8 cellular contexts compared by ENCODE assay signal in genomic region chr4:37682701-37683401, GRCh38. TPM values are rescaled to one million over a fixed set of nuclear protein-coding genes. Genes with fewer than 3 reads are reported as not detected.
DNase-seq lines count a peak whose midpoint lies in the region; ATAC-seq and FAIRE-seq lines count a peak whose summit lies in the region.

No MANE protein-coding gene starts in this region.

- H3K4me1 Mint-ChIP-seq in central memory CD8-positive, alpha-beta T cell: peaks cover 45% of the 10 kb centered on the region

- H3K36me3 Mint-ChIP-seq in central memory CD8-positive, alpha-beta T cell (ENCODE audit: insufficient read depth): peaks cover 22% of the 10 kb centered on the region

- H3K27ac Mint-ChIP-seq in central memory CD8-positive, alpha-beta T cell (ENCODE audit: low read depth): peak overlapping the region; percentile 61

- DNase-seq in A172 (ENCODE audit: low spot score) (peak; percentile 38), GM19239 (ENCODE audit: insufficient read length, low spot score) (no peak), HT-29 (ENCODE audit: low spot score) (peak; percentile 73), NCI-H1694 treated with DMSO at 0.1 percent for 48 hours (lab: John Stamatoyannopoulos, UW) (no peak), OCI-M2 (lab: John Stamatoyannopoulos, UW; ENCODE audit: unreplicated experiment) (no peak), islet precursor cell (no peak)
- DNase-seq in central memory CD8-positive, alpha-beta T cell (ENCODE audit: low spot score in 2 of 2): no peak

- no peaks in the 10 kb centered on the region for H3K27me3 Mint-ChIP-seq in central memory CD8-positive, alpha-beta T cell

- ATAC-seq in central memory CD8-positive, alpha-beta T cell (replicated peaks; ENCODE audit: extremely low read depth, poor library complexity, severe bottlenecking): no peak
- no peak for ATAC-seq in HG02970 (IDR thresholded peaks at IDR 0.05; ENCODE audit: low FRiP score, unreplicated experiment)

- H3K4me3 Mint-ChIP-seq in central memory CD8-positive, alpha-beta T cell: peak overlapping the region; percentile 63

- peak; percentile 93 for FAIRE-seq in GM19239 (lab: Jason Lieb, UNC)

- H3K9me3 Mint-ChIP-seq in central memory CD8-positive, alpha-beta T cell: no peaks in the 10 kb centered on the region

RNA-seq across cellular contexts. Expression of gene RELL1, which starts 3.3 kb away (rescaled TPM):
- 57.7 and 69.4 TPM in 2 replicates for total RNA-seq in A172 (2014; rRNA removed; shearing (Covaris generic))
- total RNA-seq in HT-29 (2014; rRNA removed; shearing (Covaris generic)): 29.9 and 32.1 TPM in 2 replicates

Comparison
In these comparisons a context has a peak if more than half of its experiments do, and no peak if none do; other contexts are left out.
1. DNase-seq: peak in A172 (single experiment) and HT-29 (single experiment); none in GM19239 (single experiment), central memory CD8-positive, alpha-beta T cell (0 of 2), NCI-H1694 treated with DMSO at 0.1 percent for 48 hours (single experiment), OCI-M2 (single experiment) and islet precursor cell (single experiment).